ENCODE assay signal across 15 cellular contexts in the genomic region with DNA sequence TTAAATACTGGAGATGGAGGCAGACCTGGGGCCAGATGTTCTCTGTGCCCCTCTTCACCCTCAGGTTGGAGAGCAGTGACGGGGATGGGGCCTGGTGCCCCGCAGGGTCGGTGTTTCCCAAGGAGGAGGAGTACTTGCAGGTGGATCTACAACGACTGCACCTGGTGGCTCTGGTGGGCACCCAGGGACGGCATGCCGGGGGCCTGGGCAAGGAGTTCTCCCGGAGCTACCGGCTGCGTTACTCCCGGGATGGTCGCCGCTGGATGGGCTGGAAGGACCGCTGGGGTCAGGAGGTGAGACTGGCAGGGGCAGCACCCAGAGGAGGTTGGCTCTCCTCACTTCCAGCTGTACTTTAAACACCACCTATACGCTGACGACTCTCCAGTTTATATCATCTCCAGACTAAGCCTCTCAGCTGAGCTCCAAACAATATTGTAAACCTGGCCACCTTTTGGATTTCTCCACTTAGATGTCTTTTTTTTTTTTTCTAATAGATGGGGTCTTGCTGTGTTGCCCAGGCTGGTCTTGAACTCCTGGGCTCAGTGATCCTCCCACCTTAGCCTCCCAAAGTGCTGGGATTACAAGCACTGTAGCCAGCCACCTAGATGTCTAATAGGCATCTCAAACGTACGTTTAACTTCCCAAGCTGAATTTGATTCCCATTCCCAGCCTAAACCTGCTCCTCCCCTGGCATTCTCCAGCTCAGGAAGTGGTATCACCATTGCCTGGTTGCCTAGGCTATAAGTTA. TPM values are rescaled to one million over a fixed set of nuclear protein-coding genes. Genes with fewer than 3 reads are reported as not detected.
A peak's percentile ranks its signal among the peaks of the same experiment; 100 is the strongest.
DNase-seq lines count a peak whose midpoint lies in the region; ATAC-seq and TF ChIP-seq lines count a peak whose summit lies in the region.
"Had no signal": no experiment of that assay in that cellular context is flagged by ENCODE, and none has a peak within 500 bp of the region (broad histone marks: within the 10 kb centered on the region; RNA-seq: fewer than 3 reads in every experiment).

No MANE protein-coding gene starts in this region.

- no peak overlapping the region for H3K4me3 Mint-ChIP-seq in activated T-helper 17 cell treated with anti-CD3 and anti-CD28 coated beads, Interleukin-2, amount 50 U/mL, for 72 hours
- peak overlapping the region; percentile 59 for H3K4me3 Mint-ChIP-seq in neural crest cell
- H3K4me3 Mint-ChIP-seq: activated CD8-positive, alpha-beta memory T cell treated with anti-CD3 and anti-CD28 coated beads, Interleukin-2, amount 10 ng/mL, durations not matched to agents 7 days and 5 days; activated naive CD4-positive, alpha-beta T cell treated with anti-CD3 and anti-CD28 coated beads, Interleukin-2, amount 10 ng/mL, durations not matched to agents 7 days and 5 days; effector memory CD8-positive, alpha-beta T cell; stimulated activated memory B cell treated with anti-CD40 and anti-IgM and Interleukin-4, amounts not matched to agents 10 μg/mL and 1 μg/mL and 100 μg/mL, for 72 hours; T-helper 1 cell treated with Interleukin-12 subunit alpha and Interleukin-12 subunit beta and Interleukin-4 antibody, amounts not matched to agents 30 μg/mL and 1 μg/mL, for 36 hours had no signal

- no peak overlapping the region for H3K4me3 ChIP-seq in left lung
- H3K4me3 ChIP-seq: cardiac muscle cell, lower lobe of right lung had no signal

- peaks cover 0 to 28% of the 10 kb centered on the region in 2 donors for H3K27me3 ChIP-seq in left lung
- H3K27me3 ChIP-seq: cardiac muscle cell had no signal

- ATAC-seq in activated T-helper 17 cell treated with anti-CD3 and anti-CD28 coated beads, Interleukin-2, amount 50 U/mL, for 72 hours (replicated peaks), result no peak
- ATAC-seq in left lung (no peak), GM21381 (IDR thresholded peaks at IDR 0.05; ENCODE audit: unreplicated experiment) (no peak), HG02571 (IDR thresholded peaks at IDR 0.05; ENCODE audit: unreplicated experiment) (no peak)
- ATAC-seq: activated CD8-positive, alpha-beta memory T cell treated with anti-CD3 and anti-CD28 coated beads, Interleukin-2, amount 10 ng/mL, durations not matched to agents 7 days and 5 days; effector memory CD8-positive, alpha-beta T cell; lower lobe of right lung; Panc1; stimulated activated memory B cell treated with anti-CD40 and anti-IgM and Interleukin-4, amounts not matched to agents 10 μg/mL and 1 μg/mL and 100 μg/mL, for 72 hours had no signal

- no peak overlapping the region for H3K27ac ChIP-seq in left lung
- H3K27ac ChIP-seq: cardiac muscle cell, lower lobe of right lung had no signal

- H3K9me3 ChIP-seq in left lung, result no peaks in the 10 kb centered on the region
- H3K9me3 ChIP-seq: lower lobe of right lung had no signal

- intact Hi-C loops in left lung (cut with DNase I), result no loop called here

- H3K27me3 Mint-ChIP-seq in activated T-helper 17 cell treated with anti-CD3 and anti-CD28 coated beads, Interleukin-2, amount 50 U/mL, for 72 hours, result no peaks in the 10 kb centered on the region
- H3K27me3 Mint-ChIP-seq in neural crest cell (ENCODE audit: low read depth), result no peaks in the 10 kb centered on the region
- H3K27me3 Mint-ChIP-seq: stimulated activated memory B cell treated with anti-CD40 and anti-IgM and Interleukin-4, amounts not matched to agents 10 μg/mL and 1 μg/mL and 100 μg/mL, for 72 hours had no signal

- H3K36me3 Mint-ChIP-seq in activated T-helper 17 cell treated with anti-CD3 and anti-CD28 coated beads, Interleukin-2, amount 50 U/mL, for 72 hours (ENCODE audit: low read depth), result peaks cover 5% of the 10 kb centered on the region
- peaks cover 5% of the 10 kb centered on the region for H3K36me3 Mint-ChIP-seq in neural crest cell (ENCODE audit: low read depth)
- H3K36me3 Mint-ChIP-seq: activated CD8-positive, alpha-beta memory T cell treated with anti-CD3 and anti-CD28 coated beads, Interleukin-2, amount 10 ng/mL, durations not matched to agents 7 days and 5 days; activated naive CD4-positive, alpha-beta T cell treated with anti-CD3 and anti-CD28 coated beads, Interleukin-2, amount 10 ng/mL, durations not matched to agents 7 days and 5 days had no signal

- peaks cover 18 to 22% of the 10 kb centered on the region in 2 donors for H3K4me1 ChIP-seq in left lung

- DNase-seq in 8988T (peak; percentile 18), neural crest cell (ENCODE audit: low read depth, low spot score) (no peak), left lung (no peak)
- DNase-seq: activated CD8-positive, alpha-beta memory T cell treated with anti-CD3 and anti-CD28 coated beads, Interleukin-2, amount 10 ng/mL, durations not matched to agents 7 days and 5 days; activated naive CD4-positive, alpha-beta T cell treated with anti-CD3 and anti-CD28 coated beads, Interleukin-2, amount 10 ng/mL, durations not matched to agents 7 days and 5 days; effector memory CD8-positive, alpha-beta T cell; lower lobe of right lung; NCI-H526 had no signal

- peaks cover 0 to 33% of the 10 kb centered on the region in 2 donors for H3K36me3 ChIP-seq in left lung

- TF ChIP-seq CTCF in neural crest cell (conservative IDR thresholded peaks at IDR 0.05), result no peak
- TF ChIP-seq CTCF in left lung (IDR thresholded peaks at IDR 0.05), result no peak

- no peaks in the 10 kb centered on the region for H3K9me3 Mint-ChIP-seq in activated T-helper 17 cell treated with anti-CD3 and anti-CD28 coated beads, Interleukin-2, amount 50 U/mL, for 72 hours
- no peaks in the 10 kb centered on the region for H3K9me3 Mint-ChIP-seq in neural crest cell
- H3K9me3 Mint-ChIP-seq: activated naive CD4-positive, alpha-beta T cell treated with anti-CD3 and anti-CD28 coated beads, Interleukin-2, amount 10 ng/mL, durations not matched to agents 7 days and 5 days; effector memory CD8-positive, alpha-beta T cell; stimulated activated memory B cell treated with anti-CD40 and anti-IgM and Interleukin-4, amounts not matched to agents 10 μg/mL and 1 μg/mL and 100 μg/mL, for 72 hours; T-helper 1 cell treated with Interleukin-12 subunit alpha and Interleukin-12 subunit beta and Interleukin-4 antibody, amounts not matched to agents 30 μg/mL and 1 μg/mL, for 36 hours had no signal

- H3K4me1 Mint-ChIP-seq in activated T-helper 17 cell treated with anti-CD3 and anti-CD28 coated beads, Interleukin-2, amount 50 U/mL, for 72 hours, result peaks cover 19% of the 10 kb centered on the region
- H3K4me1 Mint-ChIP-seq in neural crest cell, result peaks cover 47% of the 10 kb centered on the region

- peak overlapping the region; percentile 67 for H3K27ac Mint-ChIP-seq in activated T-helper 17 cell treated with anti-CD3 and anti-CD28 coated beads, Interleukin-2, amount 50 U/mL, for 72 hours
- H3K27ac Mint-ChIP-seq in neural crest cell (ENCODE audit: unreplicated experiment), result peak overlapping the region; percentile 66
- H3K27ac Mint-ChIP-seq: activated CD8-positive, alpha-beta memory T cell treated with anti-CD3 and anti-CD28 coated beads, Interleukin-2, amount 10 ng/mL, durations not matched to agents 7 days and 5 days; effector memory CD8-positive, alpha-beta T cell; stimulated activated memory B cell treated with anti-CD40 and anti-IgM and Interleukin-4, amounts not matched to agents 10 μg/mL and 1 μg/mL and 100 μg/mL, for 72 hours; T-helper 1 cell treated with Interleukin-12 subunit alpha and Interleukin-12 subunit beta and Interleukin-4 antibody, amounts not matched to agents 30 μg/mL and 1 μg/mL, for 36 hours had no signal

RNA-seq across cellular contexts. Expression of a gene that starts 5.0 kb away (rescaled TPM):
- 10 to 100 TPM in 1 of 2 donors, 1 to 10 TPM in 1; 3.0 to 19.5 TPM for total RNA-seq in activated T-helper 17 cell treated with anti-CD3 and anti-CD28 coated beads, Interleukin-2, amount 50 U/mL, for 72 hours
- total RNA-seq in neural crest cell, result 160 and 178 TPM in 2 replicates
- total RNA-seq in left lung, result 100 to 1,000 TPM in 1 of 2 donors, 10 to 100 TPM in 1; 77.9 to 148 TPM

RNA-seq across cellular contexts. Expression of a gene that starts 18.7 kb away (rescaled TPM):
- total RNA-seq in activated T-helper 17 cell treated with anti-CD3 and anti-CD28 coated beads, Interleukin-2, amount 50 U/mL, for 72 hours, result 10 to 100 TPM; 34.3 to 39.9 TPM
- total RNA-seq in neural crest cell, result 72.6 and 78.5 TPM in 2 replicates
- 10 to 100 TPM; 29.5 to 34.2 TPM for total RNA-seq in left lung

RNA-seq across cellular contexts. Expression of a gene that starts 24.7 kb away (rescaled TPM):
- 10 to 100 TPM; 50.5 to 64.4 TPM for total RNA-seq in activated T-helper 17 cell treated with anti-CD3 and anti-CD28 coated beads, Interleukin-2, amount 50 U/mL, for 72 hours
- total RNA-seq in neural crest cell (61.3 and 68.2 TPM in 2 replicates), left lung (10 to 100 TPM; 34.0 to 40.3 TPM)

RNA-seq across cellular contexts. Expression of a gene that starts 42.7 kb away (rescaled TPM):
- total RNA-seq in activated T-helper 17 cell treated with anti-CD3 and anti-CD28 coated beads, Interleukin-2, amount 50 U/mL, for 72 hours, result not detected
- total RNA-seq in neural crest cell, result not detected in 2 replicates
- total RNA-seq in left lung, result 100 to 1,000 TPM; 213 to 384 TPM
- total RNA-seq: activated CD8-positive, alpha-beta memory T cell treated with anti-CD3 and anti-CD28 coated beads, Interleukin-2, amount 10 ng/mL, durations not matched to agents 7 days and 5 days; cardiac muscle cell had no signal

RNA-seq across cellular contexts. Expression of a gene that starts 51.5 kb away (rescaled TPM):
- total RNA-seq in activated T-helper 17 cell treated with anti-CD3 and anti-CD28 coated beads, Interleukin-2, amount 50 U/mL, for 72 hours, result not detected
- total RNA-seq in neural crest cell, result not detected in 2 replicates
- 1 to 10 TPM; 2.5 to 4.0 TPM for total RNA-seq in left lung
- total RNA-seq: activated CD8-positive, alpha-beta memory T cell treated with anti-CD3 and anti-CD28 coated beads, Interleukin-2, amount 10 ng/mL, durations not matched to agents 7 days and 5 days; cardiac muscle cell had no signal
